ENCODE assay signal across 20 cellular contexts in the genomic region with DNA sequence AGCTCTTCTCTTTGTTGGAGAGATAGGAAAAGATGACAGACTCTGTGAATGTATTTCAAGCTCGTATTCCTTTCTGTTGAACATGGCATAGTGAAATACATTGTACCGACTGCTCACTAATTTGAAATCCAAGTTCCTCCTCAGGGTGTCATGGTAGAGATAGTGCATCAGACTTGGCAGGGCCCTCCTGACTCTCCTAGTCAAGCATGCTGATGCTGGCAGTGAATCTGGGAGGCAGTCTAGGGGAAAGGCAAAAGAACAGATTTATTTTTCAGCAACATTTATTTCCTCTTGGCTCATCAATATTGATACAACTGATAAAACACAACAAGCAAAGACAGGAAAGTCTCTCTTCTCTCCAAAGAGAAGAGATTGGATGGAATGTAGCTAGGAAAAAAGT.
"Had no signal": no experiment of that assay in that cellular context is flagged by ENCODE, and none has a peak within 500 bp of the region (broad histone marks: within the 10 kb centered on the region; RNA-seq: fewer than 3 reads in every experiment).

No MANE protein-coding gene starts in this region.

- H3K36me3 ChIP-seq: SJCRH30 had no signal

- H3K27me3 ChIP-seq: SJCRH30 had no signal

- H3K4me1 ChIP-seq: SJCRH30 had no signal

- H3K4me3 ChIP-seq: SJCRH30 had no signal

- H3K9me3 ChIP-seq: SJCRH30 had no signal

- H3K27ac ChIP-seq: RWPE1, SJCRH30 had no signal

- DNase-seq: KBM-7, MM.1S, NCI-H1092 treated with DMSO at 0.1 percent for 48 hours, NCI-H1436, NCI-H187, NCI-H2029, NCI-H2081 treated with DMSO at 0.1 percent for 48 hours, NCI-H2171, NCI-H226, NCI-H446, NCI-H510A, NCI-H524 treated with DMSO at 0.1 percent for 48 hours, NCI-H69, NCI-H774, PC-3, SHP77, SJCRH30 had no signal

- ATAC-seq: Panc1, PC-3, SK-N-SH treated with all-trans-retinoic acid at 6 μM for 48 hours had no signal
